Comparison of ENCODE assay signal across 15 cellular contexts in the genomic region with DNA sequence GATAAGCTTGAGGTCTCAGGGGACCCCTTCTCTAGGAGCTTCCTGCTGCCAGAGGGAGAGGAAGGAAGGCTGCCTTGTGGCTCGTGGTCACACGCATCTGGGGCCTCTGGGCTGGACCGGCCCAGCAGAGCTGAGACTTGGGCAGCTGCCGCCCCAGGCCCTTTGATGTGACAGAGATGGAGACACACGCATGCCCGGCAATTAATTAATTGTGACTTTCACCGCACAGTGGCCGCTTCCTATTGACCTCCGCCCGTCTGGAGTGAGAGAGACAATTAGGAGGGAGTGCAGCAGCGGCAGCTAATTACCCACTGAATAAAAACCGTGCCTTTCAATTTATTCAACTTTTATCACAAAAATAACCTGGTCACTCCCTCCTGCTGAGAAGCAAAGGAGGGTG. TPM values are rescaled to one million over a fixed set of nuclear protein-coding genes. Genes with fewer than 3 reads are reported as not detected.
DNase-seq lines count a peak whose midpoint lies in the region; ATAC-seq and TF ChIP-seq lines count a peak whose summit lies in the region.
"Had no signal": no experiment of that assay in that cellular context is flagged by ENCODE, and none has a peak within 500 bp of the region (broad histone marks: within the 10 kb centered on the region; RNA-seq: fewer than 3 reads in every experiment).

No MANE protein-coding gene starts in this region.

- H3K9me3 Mint-ChIP-seq in natural killer cell treated with Interleukin-12 subunit alpha and Interleukin-12 subunit beta and Interleukin-15 and Interleukin-18, amount 100 ng/mL, for 72 hours = no peaks in the 10 kb centered on the region
- H3K9me3 Mint-ChIP-seq in natural killer cell (no peaks in the 10 kb centered on the region), glutamatergic neuron (ENCODE audit: unreplicated experiment) (peaks cover 7% of the 10 kb centered on the region)
- H3K9me3 Mint-ChIP-seq: CD14-positive monocyte; CD4-positive, alpha-beta memory T cell; GM23338 had no signal

- no peak overlapping the region for H3K4me3 ChIP-seq in breast epithelium
- H3K4me3 ChIP-seq: GM23338 had no signal

- no peak for ATAC-seq in natural killer cell treated with Interleukin-12 subunit alpha and Interleukin-12 subunit beta and Interleukin-15 and Interleukin-18, amount 100 ng/mL, for 72 hours
- no peak for ATAC-seq in natural killer cell
- ATAC-seq: GM23338 had no signal

- no peak overlapping the region for H3K27ac Mint-ChIP-seq in natural killer cell treated with Interleukin-12 subunit alpha and Interleukin-12 subunit beta and Interleukin-15 and Interleukin-18, amount 100 ng/mL, for 72 hours
- H3K27ac Mint-ChIP-seq in natural killer cell = no peak overlapping the region
- peak overlapping the region; percentile 12 for H3K27ac Mint-ChIP-seq in glutamatergic neuron (ENCODE audit: unreplicated experiment)
- H3K27ac Mint-ChIP-seq: CD4-positive, alpha-beta memory T cell; GM23338 had no signal

- H3K27me3 ChIP-seq in breast epithelium = peaks cover 0 to 85% of the 10 kb centered on the region in 2 donors
- H3K27me3 ChIP-seq: BE2C had no signal

- peak; percentile 15 for DNase-seq in natural killer cell treated with Interleukin-12 subunit alpha and Interleukin-12 subunit beta and Interleukin-15 and Interleukin-18, amount 100 ng/mL, for 72 hours (ENCODE audit: low spot score)
- DNase-seq in natural killer cell (no peak), MV-4-11 (lab: John Stamatoyannopoulos, UW) (peak; percentile 28), glutamatergic neuron (no peak), breast epithelium (ENCODE audit: low spot score in 2 of 2) (no peak)
- no peak for DNase-seq in activated CD8-positive, alpha-beta memory T cell treated with anti-CD3 and anti-CD28 coated beads for 24 hours
- DNase-seq: ACHN; BE2C; CD4-positive, alpha-beta memory T cell; DMS79 treated with DMSO at 0.1 percent for 48 hours; GF-D8; HCEC 1CT had no signal

- no peaks in the 10 kb centered on the region for H3K4me1 Mint-ChIP-seq in natural killer cell treated with Interleukin-12 subunit alpha and Interleukin-12 subunit beta and Interleukin-15 and Interleukin-18, amount 100 ng/mL, for 72 hours (ENCODE audit: low read depth in 2 of 2)
- H3K4me1 Mint-ChIP-seq in natural killer cell (no peaks in the 10 kb centered on the region), glutamatergic neuron (ENCODE audit: low read depth, unreplicated experiment) (peaks cover 15% of the 10 kb centered on the region)
- H3K4me1 Mint-ChIP-seq: CD4-positive, alpha-beta memory T cell; GM23338 had no signal

- H3K36me3 Mint-ChIP-seq in natural killer cell treated with Interleukin-12 subunit alpha and Interleukin-12 subunit beta and Interleukin-15 and Interleukin-18, amount 100 ng/mL, for 72 hours = no peaks in the 10 kb centered on the region
- H3K36me3 Mint-ChIP-seq in natural killer cell (no peaks in the 10 kb centered on the region), glutamatergic neuron (ENCODE audit: unreplicated experiment) (no peaks in the 10 kb centered on the region)
- H3K36me3 Mint-ChIP-seq: CD14-positive monocyte; CD4-positive, alpha-beta memory T cell had no signal

- no peak for TF ChIP-seq POLR2A in breast epithelium (IDR thresholded peaks at IDR 0.05)

- TF ChIP-seq CTCF in natural killer cell (IDR thresholded peaks at IDR 0.05) (no peak), glutamatergic neuron (IDR thresholded peaks at IDR 0.05; ENCODE audit: partially characterized antibody, unreplicated experiment) (no peak), breast epithelium (IDR thresholded peaks at IDR 0.05) (no peak)

- H3K9me3 ChIP-seq in breast epithelium = no peaks in the 10 kb centered on the region
- H3K9me3 ChIP-seq: BE2C had no signal

- intact Hi-C loops in natural killer cell (cut with micrococcal nuclease) (no loop called here), breast epithelium (cut with DNase I; ENCODE audit: low total_unique reads) (no loop called here)

- no peaks in the 10 kb centered on the region for H3K4me1 ChIP-seq in breast epithelium
- H3K4me1 ChIP-seq: BE2C had no signal

- no peak overlapping the region for H3K4me3 Mint-ChIP-seq in natural killer cell treated with Interleukin-12 subunit alpha and Interleukin-12 subunit beta and Interleukin-15 and Interleukin-18, amount 100 ng/mL, for 72 hours
- H3K4me3 Mint-ChIP-seq in natural killer cell (no peak overlapping the region), glutamatergic neuron (ENCODE audit: unreplicated experiment) (peak overlapping the region; percentile 15)
- H3K4me3 Mint-ChIP-seq: CD14-positive monocyte; CD4-positive, alpha-beta memory T cell; GM23338 had no signal

- peaks cover 13 to 17% of the 10 kb centered on the region in 2 donors for H3K27me3 Mint-ChIP-seq in natural killer cell treated with Interleukin-12 subunit alpha and Interleukin-12 subunit beta and Interleukin-15 and Interleukin-18, amount 100 ng/mL, for 72 hours
- H3K27me3 Mint-ChIP-seq in natural killer cell (ENCODE audit: low read depth in 2 of 2) (peaks cover 0 to 19% of the 10 kb centered on the region in 2 donors), glutamatergic neuron (ENCODE audit: unreplicated experiment) (peaks cover 6% of the 10 kb centered on the region)

- H3K27ac ChIP-seq in breast epithelium = no peak overlapping the region

- no peaks in the 10 kb centered on the region for H3K36me3 ChIP-seq in breast epithelium
- H3K36me3 ChIP-seq: BE2C had no signal

RNA-seq across cellular contexts. Expression of a gene that starts 16.6 kb away (rescaled TPM):
- total RNA-seq in natural killer cell treated with Interleukin-12 subunit alpha and Interleukin-12 subunit beta and Interleukin-15 and Interleukin-18, amount 100 ng/mL, for 72 hours = not detected
- total RNA-seq in natural killer cell (1 to 10 TPM in 1 of 3 donors, under 1 TPM in 1, not detected in 1; 0.43 to 3.9 TPM), glutamatergic neuron (ENCODE audit: unreplicated experiment) (not detected), breast epithelium (100 to 1,000 TPM in 2 of 3 donors, 10 to 100 TPM in 1; 55.7 to 355 (median 104) TPM)
- total RNA-seq: GM23338, HT-29 had no signal

RNA-seq across cellular contexts. Expression of a gene that starts 23.6 kb away (rescaled TPM):
- not detected for total RNA-seq in natural killer cell treated with Interleukin-12 subunit alpha and Interleukin-12 subunit beta and Interleukin-15 and Interleukin-18, amount 100 ng/mL, for 72 hours
- total RNA-seq in natural killer cell = under 1 TPM in 1 of 3 donors, not detected in 2; 0.33 TPM
- total RNA-seq in glutamatergic neuron (ENCODE audit: unreplicated experiment) = not detected
- 100 to 1,000 TPM in 2 of 3 donors, 10 to 100 TPM in 1; 76.4 to 385 (median 113) TPM for total RNA-seq in breast epithelium
- total RNA-seq: GM23338, HT-29 had no signal

RNA-seq across cellular contexts. Expression of a gene that starts 33.2 kb away (rescaled TPM):
- not detected for total RNA-seq in natural killer cell treated with Interleukin-12 subunit alpha and Interleukin-12 subunit beta and Interleukin-15 and Interleukin-18, amount 100 ng/mL, for 72 hours
- 1 to 10 TPM in 1 of 3 donors, under 1 TPM in 1, not detected in 1; 0.70 to 1.3 TPM for total RNA-seq in natural killer cell
- total RNA-seq in glutamatergic neuron (ENCODE audit: unreplicated experiment) = not detected
- total RNA-seq in breast epithelium = 100 to 1,000 TPM; 172 to 706 (median 330) TPM
- total RNA-seq: GM23338, HT-29 had no signal

RNA-seq across cellular contexts. Expression of a gene that starts 56.5 kb away (rescaled TPM):
- not detected for total RNA-seq in natural killer cell treated with Interleukin-12 subunit alpha and Interleukin-12 subunit beta and Interleukin-15 and Interleukin-18, amount 100 ng/mL, for 72 hours
- not detected for total RNA-seq in natural killer cell
- total RNA-seq in glutamatergic neuron (ENCODE audit: unreplicated experiment) = 0.69 TPM
- total RNA-seq in breast epithelium = not detected
- total RNA-seq: CD4-positive, alpha-beta memory T cell; HT-29 had no signal

Comparison
In these comparisons a context has a peak if more than half of its experiments do, and no peak if none do; other contexts are left out.
1. DNase-seq: peak in natural killer cell treated with Interleukin-12 subunit alpha and Interleukin-12 subunit beta and Interleukin-15 and Interleukin-18, amount 100 ng/mL, for 72 hours (single experiment) and MV-4-11 (single experiment); none in natural killer cell (single experiment), glutamatergic neuron (single experiment), activated CD8-positive, alpha-beta memory T cell treated with anti-CD3 and anti-CD28 coated beads for 24 hours (single experiment) and breast epithelium (0 of 2).
2. RNA of a gene that starts 16.6 kb away (total RNA-seq): 55.7 to 355 TPM in breast epithelium; 0.43 to 3.9 TPM in natural killer cell, not detected in natural killer cell treated with Interleukin-12 subunit alpha and Interleukin-12 subunit beta and Interleukin-15 and Interleukin-18, amount 100 ng/mL, for 72 hours and not detected in glutamatergic neuron (single experiment); every median in the first group is over 10 times any median in the second.
3. RNA of a gene that starts 23.6 kb away (total RNA-seq): 76.4 to 385 TPM in breast epithelium; 0.33 TPM in natural killer cell, not detected in glutamatergic neuron (single experiment) and not detected in natural killer cell treated with Interleukin-12 subunit alpha and Interleukin-12 subunit beta and Interleukin-15 and Interleukin-18, amount 100 ng/mL, for 72 hours; every median in the first group is over 10 times any median in the second.
4. RNA of a gene that starts 33.2 kb away (total RNA-seq): 172 to 706 TPM in breast epithelium; 0.70 to 1.3 TPM in natural killer cell, not detected in natural killer cell treated with Interleukin-12 subunit alpha and Interleukin-12 subunit beta and Interleukin-15 and Interleukin-18, amount 100 ng/mL, for 72 hours and not detected in glutamatergic neuron (single experiment); every median in the first group is over 10 times any median in the second.